1 cellular context compared by ENCODE assay signal in the genomic region with DNA sequence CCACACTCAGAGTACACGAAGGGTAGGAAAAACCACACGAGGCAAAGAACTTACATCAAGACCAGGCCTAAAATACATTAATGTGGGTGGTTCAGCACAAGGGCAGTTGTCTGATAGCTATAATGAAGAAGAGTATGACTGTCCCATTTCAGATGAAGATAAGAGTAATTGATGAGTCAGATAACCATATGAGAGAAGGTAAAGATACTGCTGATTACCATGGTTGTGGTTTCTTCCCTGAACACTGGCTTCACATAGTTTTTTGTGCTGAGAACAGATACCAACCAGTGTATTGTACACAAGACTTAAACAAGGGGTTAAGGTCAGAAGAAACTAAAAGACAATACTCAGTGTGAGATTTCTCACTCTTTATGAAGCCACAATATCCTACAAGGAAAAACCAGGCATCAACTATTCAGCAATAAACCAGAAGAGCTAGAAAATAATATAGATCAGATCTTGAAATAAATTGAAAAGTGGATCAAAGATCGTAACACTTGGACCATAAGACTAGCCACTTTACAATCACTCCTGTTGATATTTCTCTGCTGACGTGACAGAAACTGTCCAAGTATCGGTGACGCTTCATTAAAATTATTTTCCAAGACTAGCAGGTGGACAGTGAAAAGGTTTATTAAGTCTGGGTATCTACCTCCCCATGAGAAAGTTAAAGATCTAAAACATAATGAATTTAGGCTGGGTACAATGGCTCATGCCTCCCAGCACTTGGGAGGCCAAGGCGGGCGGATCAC.
TF ChIP-seq lines count a peak whose summit lies in the region.

No MANE protein-coding gene starts in this region.

TF ChIP-seq in SK-N-SH, 30 proteins besides CTCF, POLR2A, EP300 and RAD21 (continued from another document):
- TF ChIP-seq, protein P1, sequence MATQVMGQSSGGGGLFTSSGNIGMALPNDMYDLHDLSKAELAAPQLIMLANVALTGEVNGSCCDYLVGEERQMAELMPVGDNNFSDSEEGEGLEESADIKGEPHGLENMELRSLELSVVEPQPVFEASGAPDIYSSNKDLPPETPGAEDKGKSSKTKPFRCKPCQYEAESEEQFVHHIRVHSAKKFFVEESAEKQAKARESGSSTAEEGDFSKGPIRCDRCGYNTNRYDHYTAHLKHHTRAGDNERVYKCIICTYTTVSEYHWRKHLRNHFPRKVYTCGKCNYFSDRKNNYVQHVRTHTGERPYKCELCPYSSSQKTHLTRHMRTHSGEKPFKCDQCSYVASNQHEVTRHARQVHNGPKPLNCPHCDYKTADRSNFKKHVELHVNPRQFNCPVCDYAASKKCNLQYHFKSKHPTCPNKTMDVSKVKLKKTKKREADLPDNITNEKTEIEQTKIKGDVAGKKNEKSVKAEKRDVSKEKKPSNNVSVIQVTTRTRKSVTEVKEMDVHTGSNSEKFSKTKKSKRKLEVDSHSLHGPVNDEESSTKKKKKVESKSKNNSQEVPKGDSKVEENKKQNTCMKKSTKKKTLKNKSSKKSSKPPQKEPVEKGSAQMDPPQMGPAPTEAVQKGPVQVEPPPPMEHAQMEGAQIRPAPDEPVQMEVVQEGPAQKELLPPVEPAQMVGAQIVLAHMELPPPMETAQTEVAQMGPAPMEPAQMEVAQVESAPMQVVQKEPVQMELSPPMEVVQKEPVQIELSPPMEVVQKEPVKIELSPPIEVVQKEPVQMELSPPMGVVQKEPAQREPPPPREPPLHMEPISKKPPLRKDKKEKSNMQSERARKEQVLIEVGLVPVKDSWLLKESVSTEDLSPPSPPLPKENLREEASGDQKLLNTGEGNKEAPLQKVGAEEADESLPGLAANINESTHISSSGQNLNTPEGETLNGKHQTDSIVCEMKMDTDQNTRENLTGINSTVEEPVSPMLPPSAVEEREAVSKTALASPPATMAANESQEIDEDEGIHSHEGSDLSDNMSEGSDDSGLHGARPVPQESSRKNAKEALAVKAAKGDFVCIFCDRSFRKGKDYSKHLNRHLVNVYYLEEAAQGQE (IDR thresholded peaks at IDR 0.05; ENCODE audit: low read depth, low read length): no peak
- TF ChIP-seq, protein P2, sequence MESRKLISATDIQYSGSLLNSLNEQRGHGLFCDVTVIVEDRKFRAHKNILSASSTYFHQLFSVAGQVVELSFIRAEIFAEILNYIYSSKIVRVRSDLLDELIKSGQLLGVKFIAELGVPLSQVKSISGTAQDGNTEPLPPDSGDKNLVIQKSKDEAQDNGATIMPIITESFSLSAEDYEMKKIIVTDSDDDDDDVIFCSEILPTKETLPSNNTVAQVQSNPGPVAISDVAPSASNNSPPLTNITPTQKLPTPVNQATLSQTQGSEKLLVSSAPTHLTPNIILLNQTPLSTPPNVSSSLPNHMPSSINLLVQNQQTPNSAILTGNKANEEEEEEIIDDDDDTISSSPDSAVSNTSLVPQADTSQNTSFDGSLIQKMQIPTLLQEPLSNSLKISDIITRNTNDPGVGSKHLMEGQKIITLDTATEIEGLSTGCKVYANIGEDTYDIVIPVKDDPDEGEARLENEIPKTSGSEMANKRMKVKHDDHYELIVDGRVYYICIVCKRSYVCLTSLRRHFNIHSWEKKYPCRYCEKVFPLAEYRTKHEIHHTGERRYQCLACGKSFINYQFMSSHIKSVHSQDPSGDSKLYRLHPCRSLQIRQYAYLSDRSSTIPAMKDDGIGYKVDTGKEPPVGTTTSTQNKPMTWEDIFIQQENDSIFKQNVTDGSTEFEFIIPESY (IDR thresholded peaks at IDR 0.05; ENCODE audit: borderline replicate concordance, low read depth): no peak
- TF ChIP-seq, protein P3, sequence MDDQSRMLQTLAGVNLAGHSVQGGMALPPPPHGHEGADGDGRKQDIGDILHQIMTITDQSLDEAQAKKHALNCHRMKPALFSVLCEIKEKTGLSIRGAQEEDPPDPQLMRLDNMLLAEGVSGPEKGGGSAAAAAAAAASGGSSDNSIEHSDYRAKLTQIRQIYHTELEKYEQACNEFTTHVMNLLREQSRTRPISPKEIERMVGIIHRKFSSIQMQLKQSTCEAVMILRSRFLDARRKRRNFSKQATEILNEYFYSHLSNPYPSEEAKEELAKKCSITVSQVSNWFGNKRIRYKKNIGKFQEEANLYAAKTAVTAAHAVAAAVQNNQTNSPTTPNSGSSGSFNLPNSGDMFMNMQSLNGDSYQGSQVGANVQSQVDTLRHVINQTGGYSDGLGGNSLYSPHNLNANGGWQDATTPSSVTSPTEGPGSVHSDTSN (IDR thresholded peaks at IDR 0.05): peak; percentile 76
- TF ChIP-seq ELF1 (IDR thresholded peaks at IDR 0.05) (no peak), FOXJ3 (CRISPR knock-in tag; IDR thresholded peaks at IDR 0.05) (no peak), FOSL2 (IDR thresholded peaks at IDR 0.05; ENCODE audit: borderline replicate concordance, low read depth) (peak; percentile 64; the same call in 1 of the 2 replicates), NRF1 (IDR thresholded peaks at IDR 0.05; ENCODE audit: low read depth, low read length) (no peak), GABPA (IDR thresholded peaks at IDR 0.05; ENCODE audit: low read depth) (no peak)
- TF ChIP-seq, protein P4, sequence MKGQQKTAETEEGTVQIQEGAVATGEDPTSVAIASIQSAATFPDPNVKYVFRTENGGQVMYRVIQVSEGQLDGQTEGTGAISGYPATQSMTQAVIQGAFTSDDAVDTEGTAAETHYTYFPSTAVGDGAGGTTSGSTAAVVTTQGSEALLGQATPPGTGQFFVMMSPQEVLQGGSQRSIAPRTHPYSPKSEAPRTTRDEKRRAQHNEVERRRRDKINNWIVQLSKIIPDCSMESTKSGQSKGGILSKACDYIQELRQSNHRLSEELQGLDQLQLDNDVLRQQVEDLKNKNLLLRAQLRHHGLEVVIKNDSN (IDR thresholded peaks at IDR 0.05; ENCODE audit: borderline replicate concordance, low read depth): no peak
